In genomic region chr18:58687871-58688308, GRCh38 we compare ENCODE assay signal across 10 cellular contexts. TPM values are rescaled to one million over a fixed set of nuclear protein-coding genes. Genes with fewer than 3 reads are reported as not detected.
DNase-seq lines count a peak whose midpoint lies in the region; ATAC-seq and TF ChIP-seq lines count a peak whose summit lies in the region.
"Had no signal": no experiment of that assay in that cellular context is flagged by ENCODE, and none has a peak within 500 bp of the region (broad histone marks: within the 10 kb centered on the region; RNA-seq: fewer than 3 reads in every experiment).

No MANE protein-coding gene starts in this region.

- H3K4me3 Mint-ChIP-seq in effector memory CD8-positive, alpha-beta T cell = peak overlapping the region; percentile 72 to 80

- TF ChIP-seq CTCF in GM10266 (IDR thresholded peaks at IDR 0.05; ENCODE audit: control insufficient read depth, insufficient read depth, low read depth, missing control alignments) = no peak

- peak; percentile 65 for DNase-seq in GM10266 (ENCODE audit: extremely low spot score)
- peak; percentile 14 to 93 (median 65) for DNase-seq in T-helper 2 cell
- peak; percentile 53 to 55 (median 54) for DNase-seq in effector memory CD8-positive, alpha-beta T cell
- DNase-seq in D341Med (ENCODE audit: low spot score) = no peak
- DNase-seq in NCI-H2029 (lab: John Stamatoyannopoulos, UW) = no peak
- no peak for DNase-seq in mucosa of gallbladder (ENCODE audit: low spot score)
- no peak for DNase-seq in NCI-H1417 treated with DMSO at 0.1 percent for 48 hours (lab: John Stamatoyannopoulos, UW)
- DNase-seq: DMS79, SIG-M5 had no signal

- no peaks in the 10 kb centered on the region for H3K27me3 Mint-ChIP-seq in effector memory CD8-positive, alpha-beta T cell

- peak overlapping the region; percentile 45 to 90 for H3K27ac Mint-ChIP-seq in effector memory CD8-positive, alpha-beta T cell

- H3K36me3 Mint-ChIP-seq in effector memory CD8-positive, alpha-beta T cell (ENCODE audit: insufficient read depth) = peaks cover 50% of the 10 kb centered on the region

- peak; percentile 73 for ATAC-seq in GM21737 (IDR thresholded peaks at IDR 0.05; ENCODE audit: unreplicated experiment)
- peak; percentile 97 for ATAC-seq in effector memory CD8-positive, alpha-beta T cell (replicated peaks)

- H3K9me3 Mint-ChIP-seq in effector memory CD8-positive, alpha-beta T cell = no peaks in the 10 kb centered on the region

- peaks cover 30 to 50% of the 10 kb centered on the region in 2 donors for H3K4me1 Mint-ChIP-seq in effector memory CD8-positive, alpha-beta T cell (ENCODE audit: low read depth in 2 of 2)

RNA-seq across cellular contexts. Expression of gene MALT1, which starts 16.6 kb away (rescaled TPM):
- total RNA-seq in mucosa of gallbladder = 20.8 TPM

RNA-seq across cellular contexts. Expression of gene ALPK2, which starts 59.0 kb away (rescaled TPM):
- 0.20 TPM for total RNA-seq in mucosa of gallbladder

Comparison
In these comparisons a context has a peak if more than half of its experiments do, and no peak if none do; other contexts are left out.
1. DNase-seq: peak in GM10266 (single experiment), T-helper 2 cell (5 of 5) and effector memory CD8-positive, alpha-beta T cell (3 of 3); none in D341Med (single experiment), NCI-H2029 (single experiment), mucosa of gallbladder (single experiment) and NCI-H1417 treated with DMSO at 0.1 percent for 48 hours (single experiment).